Comparison of ENCODE assay signal across 20 cellular contexts in the genomic region with DNA sequence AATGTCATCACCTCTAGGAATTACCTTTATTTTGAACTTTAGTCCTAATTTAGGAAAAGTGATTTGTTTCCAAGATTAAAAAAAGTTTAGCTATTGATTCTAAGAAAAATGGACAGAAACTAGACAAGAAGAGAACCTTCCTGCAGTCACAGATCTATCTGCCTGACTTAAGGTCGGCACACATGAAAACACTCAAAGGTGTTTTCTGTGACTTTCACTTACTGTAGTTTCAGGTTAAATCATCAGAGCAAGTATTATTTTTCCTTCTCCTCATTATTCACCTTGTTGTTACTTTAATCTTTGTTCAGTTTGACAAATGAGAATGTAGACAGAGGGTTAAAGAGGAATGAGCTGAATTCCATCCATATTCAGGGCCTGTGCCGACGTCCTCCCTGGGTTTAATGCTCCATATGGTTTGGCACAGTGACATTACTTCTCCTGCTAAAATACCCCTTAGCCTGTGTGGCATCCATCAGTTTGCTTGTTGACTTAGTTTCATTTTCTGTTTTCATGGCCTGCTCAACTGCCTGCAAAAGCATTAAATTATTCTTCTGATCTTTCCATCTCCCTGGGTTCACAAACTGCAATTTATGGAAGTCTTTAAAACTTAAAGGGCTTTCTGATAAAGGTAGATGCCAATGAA.
DNase-seq lines count a peak whose midpoint lies in the region; ATAC-seq and TF ChIP-seq lines count a peak whose summit lies in the region.
"Had no signal": no experiment of that assay in that cellular context is flagged by ENCODE, and none has a peak within 500 bp of the region (broad histone marks: within the 10 kb centered on the region; RNA-seq: fewer than 3 reads in every experiment).

No MANE protein-coding gene starts in this region.

- peaks cover 0 to 9% (median 0%) of the 10 kb centered on the region in 9 donors for H3K9me3 Mint-ChIP-seq in naive thymus-derived CD8-positive, alpha-beta T cell
- H3K9me3 Mint-ChIP-seq: activated CD4-positive, alpha-beta memory T cell treated with anti-CD3 and anti-CD28 coated beads, Interleukin-2, amount 10 ng/mL, durations not matched to agents 7 days and 5 days had no signal

- H3K36me3 ChIP-seq in DND-41 (ENCODE audit: insufficient read depth, low read length) (no peaks in the 10 kb centered on the region), MM.1S (replicated peaks; ENCODE audit: insufficient read depth, low read length) (no peaks in the 10 kb centered on the region)
- H3K36me3 ChIP-seq: vagina had no signal

- H3K4me2 ChIP-seq in DND-41 (ENCODE audit: insufficient read depth, low read length) = no peak overlapping the region; the same call in 1 of the 2 replicates
- peak overlapping the region; percentile 39 for H3K4me2 ChIP-seq in MM.1S (ENCODE audit: low read depth, low read length)

- H3K27me3 ChIP-seq in DND-41 (ENCODE audit: insufficient read depth, low read length, poor library complexity) (no peaks in the 10 kb centered on the region), MM.1S (replicated peaks; ENCODE audit: insufficient read depth, low read length) (no peaks in the 10 kb centered on the region)
- H3K27me3 ChIP-seq: vagina had no signal

- no peak for DNase-seq in DND-41
- DNase-seq in MM.1S = peak; percentile 46
- DNase-seq in naive thymus-derived CD8-positive, alpha-beta T cell = no peak
- no peak for DNase-seq in T-helper 9 cell
- DNase-seq in T-helper 1 cell = no peak
- no peak for DNase-seq in NCI-H1436 treated with DMSO at 0.1 percent for 48 hours (lab: John Stamatoyannopoulos, UW)
- DNase-seq: activated CD4-positive, alpha-beta memory T cell treated with anti-CD3 and anti-CD28 coated beads, Interleukin-2, amount 10 ng/mL, durations not matched to agents 7 days and 5 days; activated gamma-delta T cell treated with Interleukin-2 at 50 U/mL for 16 hours; DMS79 treated with DMSO at 0.1 percent for 48 hours; glutamatergic neuron; natural killer cell; NCI-H1105; NCI-H510A; retina; Right ventricle myocardium superior; stimulated activated CD4-positive, alpha-beta T cell treated with anti-CD3 and anti-CD28 coated beads, Interleukin-4, amount 100 ng/mL, for 1 hour; stimulated activated naive B cell treated with anti-CD40 and anti-IgM and Interleukin-4, amounts not matched to agents 10 μg/mL and 1 μg/mL and 100 μg/mL, for 72 hours had no signal

- H3K4me3 ChIP-seq in DND-41 (ENCODE audit: low read depth in 1 of 2, low read length in 2 of 2) (no peak overlapping the region), MM.1S (ENCODE audit: low read length) (peak overlapping the region; percentile 24; the same call in 1 of the 2 replicates)
- H3K4me3 ChIP-seq: vagina had no signal

- no peaks in the 10 kb centered on the region for H3K9me2 ChIP-seq in MM.1S (replicated peaks; ENCODE audit: insufficient read depth, low read length)

- no peak overlapping the region for H3K9ac ChIP-seq in DND-41 (ENCODE audit: low read depth, low read length)
- no peak overlapping the region for H3K9ac ChIP-seq in MM.1S (ENCODE audit: low read length)

- H3K27ac Mint-ChIP-seq in naive thymus-derived CD8-positive, alpha-beta T cell = no peak overlapping the region
- H3K27ac Mint-ChIP-seq: activated CD4-positive, alpha-beta memory T cell treated with anti-CD3 and anti-CD28 coated beads, Interleukin-2, amount 10 ng/mL, durations not matched to agents 7 days and 5 days; natural killer cell; stimulated activated naive B cell treated with anti-CD40 and anti-IgM and Interleukin-4, amounts not matched to agents 10 μg/mL and 1 μg/mL and 100 μg/mL, for 72 hours had no signal

- no peak for TF ChIP-seq CTCF in DND-41 (IDR thresholded peaks at IDR 0.05; ENCODE audit: borderline replicate concordance, extremely low read depth, low read length, poor library complexity, severe bottlenecking)
- TF ChIP-seq CTCF in MM.1S (IDR thresholded peaks at IDR 0.05; ENCODE audit: low read length) = no peak

- H3K36me3 Mint-ChIP-seq in naive thymus-derived CD8-positive, alpha-beta T cell = no peaks in the 10 kb centered on the region
- H3K36me3 Mint-ChIP-seq: natural killer cell; stimulated activated naive B cell treated with anti-CD40 and anti-IgM and Interleukin-4, amounts not matched to agents 10 μg/mL and 1 μg/mL and 100 μg/mL, for 72 hours had no signal

- H2AFZ ChIP-seq in DND-41 (ENCODE audit: low read depth, low read length) (no peak overlapping the region), MM.1S (ENCODE audit: low read length) (no peak overlapping the region)

- POLR2A ChIA-PET in naive thymus-derived CD8-positive, alpha-beta T cell (lab: Charles Lee) = no interaction called here

- H3K4me3 Mint-ChIP-seq in naive thymus-derived CD8-positive, alpha-beta T cell = no peak overlapping the region
- H3K4me3 Mint-ChIP-seq: activated CD4-positive, alpha-beta memory T cell treated with anti-CD3 and anti-CD28 coated beads, Interleukin-2, amount 10 ng/mL, durations not matched to agents 7 days and 5 days; natural killer cell; stimulated activated naive B cell treated with anti-CD40 and anti-IgM and Interleukin-4, amounts not matched to agents 10 μg/mL and 1 μg/mL and 100 μg/mL, for 72 hours had no signal

- H3K4me1 ChIP-seq in DND-41 (ENCODE audit: insufficient read depth, low read length) (no peaks in the 10 kb centered on the region), MM.1S (ENCODE audit: low read length) (peaks cover 7% of the 10 kb centered on the region; the same call in 1 of the 2 replicates)
- H3K4me1 ChIP-seq: vagina had no signal

- H3K9me3 ChIP-seq in DND-41 (ENCODE audit: insufficient read depth, low read length, severe bottlenecking) = no peaks in the 10 kb centered on the region
- no peaks in the 10 kb centered on the region for H3K9me3 ChIP-seq in MM.1S (replicated peaks; ENCODE audit: insufficient read depth, low read length)
- H3K9me3 ChIP-seq: vagina had no signal

- H3K27ac ChIP-seq in DND-41 (ENCODE audit: low read length) (no peak overlapping the region), MM.1S (ENCODE audit: low read length) (no peak overlapping the region)
- H3K27ac ChIP-seq: vagina had no signal

- H3F3A ChIP-seq in MM.1S (ENCODE audit: insufficient read depth, low read length) = 0 out of 2 replicates have a peak, but pooled peaks cover 7% of the 10 kb centered on the region

- peaks cover 0 to 6% (median 3%) of the 10 kb centered on the region in 4 donors for H3K4me1 Mint-ChIP-seq in naive thymus-derived CD8-positive, alpha-beta T cell
- H3K4me1 Mint-ChIP-seq: activated CD4-positive, alpha-beta memory T cell treated with anti-CD3 and anti-CD28 coated beads, Interleukin-2, amount 10 ng/mL, durations not matched to agents 7 days and 5 days; natural killer cell; stimulated activated naive B cell treated with anti-CD40 and anti-IgM and Interleukin-4, amounts not matched to agents 10 μg/mL and 1 μg/mL and 100 μg/mL, for 72 hours had no signal

- H3K79me2 ChIP-seq in DND-41 (ENCODE audit: insufficient read depth, low read length) (no peaks in the 10 kb centered on the region), MM.1S (ENCODE audit: low read length) (no peaks in the 10 kb centered on the region)

- peak; percentile 64 for ATAC-seq in DND-41 (ENCODE audit: insufficient read depth, low read depth)
- peak; percentile 67 for ATAC-seq in GM19351 (IDR thresholded peaks at IDR 0.05; ENCODE audit: unreplicated experiment)
- peak; percentile 69 for ATAC-seq in HG02884 (IDR thresholded peaks at IDR 0.05; ENCODE audit: unreplicated experiment)
- ATAC-seq in naive thymus-derived CD8-positive, alpha-beta T cell = no peak
- ATAC-seq: natural killer cell; stimulated activated naive B cell treated with anti-CD40 and anti-IgM and Interleukin-4, amounts not matched to agents 10 μg/mL and 1 μg/mL and 100 μg/mL, for 72 hours had no signal

- H3K27me3 Mint-ChIP-seq in naive thymus-derived CD8-positive, alpha-beta T cell = no peaks in the 10 kb centered on the region
- H3K27me3 Mint-ChIP-seq: activated CD4-positive, alpha-beta memory T cell treated with anti-CD3 and anti-CD28 coated beads, Interleukin-2, amount 10 ng/mL, durations not matched to agents 7 days and 5 days; stimulated activated naive B cell treated with anti-CD40 and anti-IgM and Interleukin-4, amounts not matched to agents 10 μg/mL and 1 μg/mL and 100 μg/mL, for 72 hours had no signal

- H4K20me1 ChIP-seq in DND-41 (ENCODE audit: insufficient read depth, low read length) = no peaks in the 10 kb centered on the region
- no peaks in the 10 kb centered on the region for H4K20me1 ChIP-seq in MM.1S (ENCODE audit: insufficient read depth, low read length)

Comparison
In these comparisons a context has a peak if more than half of its experiments do, and no peak if none do; other contexts are left out.
1. ATAC-seq: peak in DND-41 (single experiment), GM19351 (single experiment) and HG02884 (single experiment); none in naive thymus-derived CD8-positive, alpha-beta T cell (0 of 2).